In genomic region chr7:73577627-73578341, GRCh38 we compare ENCODE assay signal across 8 cellular contexts. TPM values are rescaled to one million over a fixed set of nuclear protein-coding genes. Genes with fewer than 3 reads are reported as not detected.
DNase-seq lines count a peak whose midpoint lies in the region; ATAC-seq, FAIRE-seq and TF ChIP-seq lines count a peak whose summit lies in the region.

No MANE protein-coding gene starts in this region.

- H3K27ac ChIP-seq in PC-9: peak overlapping the region; percentile 73

- no peak for DNase-seq in HFF-Myc (ENCODE audit: extremely low read depth, low read depth)
- DNase-seq in PC-9: no peak
- no peak for DNase-seq in endothelial cell (ENCODE audit: low spot score)
- DNase-seq in natural killer cell treated with Interleukin-12 subunit alpha and Interleukin-12 subunit beta and Interleukin-15 and Interleukin-18, amount 100 ng/mL, for 72 hours (ENCODE audit: low spot score): no peak
- no peak for DNase-seq in globus pallidus (ENCODE audit: low spot score)
- DNase-seq in D721Med (ENCODE audit: insufficient read length, low spot score): no peak
- DNase-seq in NCI-H1436 treated with DMSO at 0.1 percent for 48 hours (lab: John Stamatoyannopoulos, UW): no peak

- H3K9me2 ChIP-seq in PC-9 (ENCODE audit: insufficient read depth): no peaks in the 10 kb centered on the region

- H3K4me1 ChIP-seq in PC-9 (replicated peaks; ENCODE audit: insufficient read depth): peaks cover 16% of the 10 kb centered on the region

- H3K27me3 Mint-ChIP-seq in endothelial cell (ENCODE audit: unreplicated experiment): peaks cover 5% of the 10 kb centered on the region
- peaks cover 0 to 2% of the 10 kb centered on the region in 2 donors for H3K27me3 Mint-ChIP-seq in natural killer cell treated with Interleukin-12 subunit alpha and Interleukin-12 subunit beta and Interleukin-15 and Interleukin-18, amount 100 ng/mL, for 72 hours

- ATAC-seq in natural killer cell treated with Interleukin-12 subunit alpha and Interleukin-12 subunit beta and Interleukin-15 and Interleukin-18, amount 100 ng/mL, for 72 hours: peak in 1 of 2 donors; percentile 3

- peaks cover 36% of the 10 kb centered on the region for H3K79me2 ChIP-seq in PC-9 (ENCODE audit: low read depth)

- BruUV-seq in PC-9 (replicated peaks; lab: Mats Ljungman, UMichigan): TSS peak; percentile 48

- H3K4me2 ChIP-seq in PC-9: peak overlapping the region; percentile 80

- no peaks in the 10 kb centered on the region for H3K9me3 ChIP-seq in PC-9 (ENCODE audit: insufficient read depth, low read depth)

- peak overlapping the region; percentile 74 for H2AFZ ChIP-seq in PC-9

- peaks cover 23% of the 10 kb centered on the region for H3K4me1 Mint-ChIP-seq in endothelial cell (ENCODE audit: unreplicated experiment)
- H3K4me1 Mint-ChIP-seq in natural killer cell treated with Interleukin-12 subunit alpha and Interleukin-12 subunit beta and Interleukin-15 and Interleukin-18, amount 100 ng/mL, for 72 hours (ENCODE audit: low read depth in 2 of 2): peaks cover 22% of the 10 kb centered on the region in 2 donors

- CTCF ChIA-PET in PC-9 (lab: Charles Lee): interaction anchor here (0.6 to 1.0 kb wide), 2 partner anchors 10 to 909 kb away, joined by 3 to 4 read pairs; no protein-coding TSS in a partner anchor

- peaks cover 20% of the 10 kb centered on the region for H3K36me3 Mint-ChIP-seq in endothelial cell (ENCODE audit: low read depth, unreplicated experiment)
- no peaks in the 10 kb centered on the region for H3K36me3 Mint-ChIP-seq in natural killer cell treated with Interleukin-12 subunit alpha and Interleukin-12 subunit beta and Interleukin-15 and Interleukin-18, amount 100 ng/mL, for 72 hours

- H3K9me3 Mint-ChIP-seq in endothelial cell (ENCODE audit: unreplicated experiment): no peaks in the 10 kb centered on the region
- H3K9me3 Mint-ChIP-seq in natural killer cell treated with Interleukin-12 subunit alpha and Interleukin-12 subunit beta and Interleukin-15 and Interleukin-18, amount 100 ng/mL, for 72 hours: no peaks in the 10 kb centered on the region

- no peak for FAIRE-seq in D721Med (lab: Jason Lieb, UNC)

- peaks cover 7% of the 10 kb centered on the region; the same call in 1 of the 2 replicates for H3F3A ChIP-seq in PC-9 (ENCODE audit: insufficient read depth, low read depth)

- peak overlapping the region; percentile 24 for H3K27ac Mint-ChIP-seq in endothelial cell (ENCODE audit: unreplicated experiment)
- peak overlapping the region; percentile 86 to 99 for H3K27ac Mint-ChIP-seq in natural killer cell treated with Interleukin-12 subunit alpha and Interleukin-12 subunit beta and Interleukin-15 and Interleukin-18, amount 100 ng/mL, for 72 hours

- H3K4me3 ChIP-seq in GM08714 (ENCODE audit: low read length) (peak overlapping the region; percentile 76), HFF-Myc (replicated peaks; ENCODE audit: low read depth, low read length) (peak overlapping the region; percentile 96), PC-9 (peak overlapping the region; percentile 96)

- TF ChIP-seq CTCF in HFF-Myc (IDR thresholded peaks at IDR 0.05; ENCODE audit: low read depth, low read length, missing control alignments): no peak
- TF ChIP-seq CTCF in PC-9 (conservative IDR thresholded peaks at IDR 0.05): no peak
- no peak for TF ChIP-seq CTCF in endothelial cell (IDR thresholded peaks at IDR 0.05; ENCODE audit: unreplicated experiment)
- TF ChIP-seq CTCF in D721Med (IDR thresholded peaks at IDR 0.05; ENCODE audit: insufficient read depth, missing control alignments): no peak

- H3K36me3 ChIP-seq in PC-9 (ENCODE audit: low read depth): peaks cover 18% of the 10 kb centered on the region

- intact Hi-C loops in PC-9 (cut with micrococcal nuclease; ENCODE audit: unreplicated experiment): loop anchor here (5.0 kb wide), 1 partner anchor 55 kb away; the partner anchor contains the start of gene BAZ1B

- no peaks in the 10 kb centered on the region for H3K27me3 ChIP-seq in PC-9 (ENCODE audit: insufficient read depth, low read depth)

- H3K4me3 Mint-ChIP-seq in endothelial cell (ENCODE audit: unreplicated experiment): peak overlapping the region; percentile 93
- H3K4me3 Mint-ChIP-seq in natural killer cell treated with Interleukin-12 subunit alpha and Interleukin-12 subunit beta and Interleukin-15 and Interleukin-18, amount 100 ng/mL, for 72 hours: peak overlapping the region; percentile 99

- peaks cover 15% of the 10 kb centered on the region for H4K20me1 ChIP-seq in PC-9 (ENCODE audit: insufficient read depth)

- POLR2A ChIA-PET in PC-9 (lab: Charles Lee; ENCODE audit: unreplicated experiment): interaction anchor here (0.6 to 1.0 kb wide), 7 partner anchors 10 to 249 kb away, joined by 3 to 17 read pairs (median 9); no protein-coding TSS in a partner anchor

RNA-seq across cellular contexts. Expression of gene TBL2, which starts 0.6 kb away (rescaled TPM):
- total RNA-seq in PC-9 (2021): 43.9 and 49.2 TPM in 2 replicates
- 22.4 TPM for total RNA-seq in endothelial cell (ENCODE audit: unreplicated experiment)
- total RNA-seq in natural killer cell treated with Interleukin-12 subunit alpha and Interleukin-12 subunit beta and Interleukin-15 and Interleukin-18, amount 100 ng/mL, for 72 hours: 10 to 100 TPM; 30.7 to 36.6 TPM

RNA-seq across cellular contexts. Expression of gene BCL7B, which starts 20.3 kb away (rescaled TPM):
- total RNA-seq in PC-9 (2021) (57.1 and 70.4 TPM in 2 replicates), endothelial cell (ENCODE audit: unreplicated experiment) (38.6 TPM)
- total RNA-seq in natural killer cell treated with Interleukin-12 subunit alpha and Interleukin-12 subunit beta and Interleukin-15 and Interleukin-18, amount 100 ng/mL, for 72 hours: 10 to 100 TPM; 78.7 to 83.7 TPM

RNA-seq across cellular contexts. Expression of gene MLXIPL, which starts 46.5 kb away (rescaled TPM):
- total RNA-seq in PC-9 (2021) (24.9 and 32.0 TPM in 2 replicates), endothelial cell (ENCODE audit: unreplicated experiment) (8.7 TPM)
- under 1 TPM in 1 of 2 donors, not detected in 1; 0.43 TPM for total RNA-seq in natural killer cell treated with Interleukin-12 subunit alpha and Interleukin-12 subunit beta and Interleukin-15 and Interleukin-18, amount 100 ng/mL, for 72 hours

RNA-seq across cellular contexts. Expression of gene BAZ1B, which starts 55.7 kb away (rescaled TPM):
- total RNA-seq in PC-9 (2021): 73.6 and 88.4 TPM in 2 replicates
- 56.5 TPM for total RNA-seq in endothelial cell (ENCODE audit: unreplicated experiment)
- 100 to 1,000 TPM in 1 of 2 donors, 10 to 100 TPM in 1; 79.0 to 132 TPM for total RNA-seq in natural killer cell treated with Interleukin-12 subunit alpha and Interleukin-12 subunit beta and Interleukin-15 and Interleukin-18, amount 100 ng/mL, for 72 hours
